37 cellular contexts compared by ENCODE assay signal in the genomic region with DNA sequence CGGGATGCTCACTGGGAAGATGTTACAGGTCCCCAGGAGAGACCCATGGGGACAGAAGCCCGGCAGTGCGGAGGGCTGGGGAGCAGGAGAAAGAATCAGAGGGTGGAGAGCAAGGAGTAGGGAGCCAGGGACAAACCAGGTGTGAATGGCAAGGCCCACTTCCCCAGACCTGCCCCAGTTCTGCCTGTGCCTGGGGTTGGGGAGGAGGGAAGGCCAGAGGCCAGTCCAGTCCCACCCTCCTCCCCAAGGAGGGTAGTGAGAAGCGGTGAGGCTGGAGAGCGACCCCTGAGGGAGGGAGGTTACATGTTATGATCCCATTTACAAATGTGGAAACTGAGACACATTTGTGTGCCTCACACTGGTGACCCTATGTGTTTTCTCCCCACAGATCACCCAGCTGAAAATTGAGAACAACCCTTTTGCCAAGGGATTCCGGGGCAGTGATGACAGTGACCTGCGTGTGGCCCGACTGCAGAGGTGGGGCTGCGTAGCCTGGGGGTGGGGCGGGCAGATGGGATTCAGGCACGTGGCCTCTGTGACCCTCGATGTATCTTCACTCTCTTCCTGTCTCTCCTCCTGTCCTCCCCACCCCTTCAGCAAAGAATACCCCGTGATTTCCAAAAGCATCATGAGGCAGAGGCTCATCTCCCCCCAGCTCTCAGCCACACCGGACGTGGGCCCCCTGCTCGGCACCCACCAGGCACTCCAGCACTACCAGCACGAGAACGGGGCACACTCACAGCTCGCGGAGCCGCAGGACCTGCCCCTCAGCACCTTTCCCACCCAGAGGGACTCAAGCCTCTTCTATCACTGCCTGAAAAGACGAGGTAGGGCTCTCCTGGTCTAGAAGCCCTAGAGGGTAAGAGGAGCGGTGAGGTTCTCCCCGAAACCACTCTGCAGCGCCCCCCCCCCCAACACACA. TPM values are rescaled to one million over a fixed set of nuclear protein-coding genes. Genes with fewer than 3 reads are reported as not detected.
"Had no signal": no experiment of that assay in that cellular context is flagged by ENCODE, and none has a peak within 500 bp of the region (broad histone marks: within the 10 kb centered on the region; RNA-seq: fewer than 3 reads in every experiment).

No MANE protein-coding gene starts in this region.

- H3K4me3 Mint-ChIP-seq: activated CD4-positive, alpha-beta memory T cell treated with anti-CD3 and anti-CD28 coated beads, Interleukin-2, amount 10 ng/mL, durations not matched to agents 7 days and 5 days; activated CD4-positive, alpha-beta T cell treated with anti-CD3 and anti-CD28 coated beads, Interleukin-2, amount 10 ng/mL, durations not matched to agents 24 days and 14 days; activated naive CD8-positive, alpha-beta T cell treated with anti-CD3 and anti-CD28 coated beads for 36 hours; brain; nephron; stimulated activated memory B cell treated with anti-CD40 and anti-IgM and Interleukin-4, amounts not matched to agents 10 μg/mL and 1 μg/mL and 100 μg/mL, for 72 hours; T-cell had no signal

- ATAC-seq: gastrocnemius medialis; sciatic nerve; stimulated activated memory B cell treated with anti-CD40 and anti-IgM and Interleukin-4, amounts not matched to agents 10 μg/mL and 1 μg/mL and 100 μg/mL, for 72 hours; T-cell had no signal

- DNase-seq: activated CD4-positive, alpha-beta memory T cell treated with anti-CD3 and anti-CD28 coated beads, Interleukin-2, amount 10 ng/mL, durations not matched to agents 7 days and 5 days; activated CD4-positive, alpha-beta T cell treated with anti-CD3 and anti-CD28 coated beads, Interleukin-2, amount 10 ng/mL, durations not matched to agents 24 days and 14 days; activated CD4-positive, CD25-positive, alpha-beta regulatory T cell; activated CD8-positive, alpha-beta memory T cell treated with anti-CD3 and anti-CD28 coated beads, Interleukin-2, amount 50 U/mL, for 48 hours; activated naive CD4-positive, alpha-beta T cell treated with Interleukin-2 at 50 U/mL for 16 hours; activated naive CD8-positive, alpha-beta T cell treated with anti-CD3 and anti-CD28 coated beads for 36 hours; activated T-cell treated with anti-CD3 and anti-CD28 coated beads, Interleukin-2, amount 50 U/mL, for 48 hours; adrenal gland; cerebellar nuclear complex; colonic mucosa; effector CD8-positive, alpha-beta T cell; gastrocnemius medialis; glutamatergic neuron; mesenchymal stem cell; mucosa of descending colon; retina; small intestine; stimulated activated CD4-positive, alpha-beta T cell treated with anti-CD3 and anti-CD28 coated beads, Interleukin-1b, Interleukin-23, amount 100 ng/mL, for 48 hours; stimulated activated CD4-positive, alpha-beta T cell treated with anti-CD3 and anti-CD28 coated beads, Interleukin-4, amount 100 ng/mL, for 4 hours; stimulated activated CD8-positive, alpha-beta memory T cell treated with anti-CD3 and anti-CD28 coated beads, Interleukin-4, amount 100 ng/mL, for 48 hours; stomach; T-cell had no signal

- FAIRE-seq: small intestine had no signal

- H3K4me3 ChIP-seq: adrenal gland, ascending aorta, cardiac muscle cell, colonic mucosa, gastrocnemius medialis, mucosa of descending colon, stomach, tibial artery had no signal

- H3K4me1 ChIP-seq: adrenal gland, ascending aorta, colonic mucosa, gastrocnemius medialis, stomach, tibial artery had no signal

- H3K27me3 ChIP-seq: ascending aorta, cardiac muscle cell, colonic mucosa had no signal

- H3K36me3 Mint-ChIP-seq: activated naive CD8-positive, alpha-beta T cell treated with anti-CD3 and anti-CD28 coated beads for 36 hours; brain; stimulated activated memory B cell treated with anti-CD40 and anti-IgM and Interleukin-4, amounts not matched to agents 10 μg/mL and 1 μg/mL and 100 μg/mL, for 72 hours; T-cell had no signal

- H3K27ac Mint-ChIP-seq: activated CD4-positive, alpha-beta memory T cell treated with anti-CD3 and anti-CD28 coated beads, Interleukin-2, amount 10 ng/mL, durations not matched to agents 7 days and 5 days; activated CD4-positive, alpha-beta T cell treated with anti-CD3 and anti-CD28 coated beads, Interleukin-2, amount 10 ng/mL, durations not matched to agents 24 days and 14 days; activated naive CD8-positive, alpha-beta T cell treated with anti-CD3 and anti-CD28 coated beads for 36 hours; activated T-helper 2 cell treated with anti-CD3 and anti-CD28 coated beads, Interferon-gamma antibody, Interleukin-2, Interleukin-4, amounts not matched to agents 10 μg/mL and 5 μg/mL and 100 μg/mL, durations not matched to agents 14 hours and 24 hours and 36 hours; nephron; progenitor cell of endocrine pancreas; stimulated activated memory B cell treated with anti-CD40 and anti-IgM and Interleukin-4, amounts not matched to agents 10 μg/mL and 1 μg/mL and 100 μg/mL, for 72 hours; T-cell had no signal

- H3K27ac ChIP-seq: adrenal gland, ascending aorta, cardiac muscle cell, colonic mucosa, gastrocnemius medialis, neutrophil, stomach, tibial artery had no signal

- H3K9me3 ChIP-seq: adrenal gland, ascending aorta, colonic mucosa, gastrocnemius medialis, mucosa of descending colon, neutrophil, stomach, tibial artery had no signal

- H3K9me3 Mint-ChIP-seq: activated CD4-positive, alpha-beta memory T cell treated with anti-CD3 and anti-CD28 coated beads, Interleukin-2, amount 10 ng/mL, durations not matched to agents 7 days and 5 days; activated CD4-positive, alpha-beta T cell treated with anti-CD3 and anti-CD28 coated beads, Interleukin-2, amount 10 ng/mL, durations not matched to agents 24 days and 14 days; activated naive CD8-positive, alpha-beta T cell treated with anti-CD3 and anti-CD28 coated beads for 36 hours; activated T-helper 2 cell treated with anti-CD3 and anti-CD28 coated beads, Interferon-gamma antibody, Interleukin-2, Interleukin-4, amounts not matched to agents 10 μg/mL and 5 μg/mL and 100 μg/mL, durations not matched to agents 14 hours and 24 hours and 36 hours; nephron; stimulated activated memory B cell treated with anti-CD40 and anti-IgM and Interleukin-4, amounts not matched to agents 10 μg/mL and 1 μg/mL and 100 μg/mL, for 72 hours; T-cell had no signal

- H3K36me3 ChIP-seq: adrenal gland, ascending aorta, cardiac muscle cell, colonic mucosa, gastrocnemius medialis, neutrophil, stomach, tibial artery had no signal

- H3K4me1 Mint-ChIP-seq: activated CD4-positive, alpha-beta memory T cell treated with anti-CD3 and anti-CD28 coated beads, Interleukin-2, amount 10 ng/mL, durations not matched to agents 7 days and 5 days; activated naive CD8-positive, alpha-beta T cell treated with anti-CD3 and anti-CD28 coated beads for 36 hours; stimulated activated memory B cell treated with anti-CD40 and anti-IgM and Interleukin-4, amounts not matched to agents 10 μg/mL and 1 μg/mL and 100 μg/mL, for 72 hours; T-cell had no signal

RNA-seq across cellular contexts. Expression of a gene that starts 27.5 kb away (rescaled TPM):
- total RNA-seq: activated CD4-positive, alpha-beta memory T cell treated with anti-CD3 and anti-CD28 coated beads, Interleukin-2, amount 10 ng/mL, durations not matched to agents 7 days and 5 days; activated CD4-positive, alpha-beta T cell treated with anti-CD3 and anti-CD28 coated beads, Interleukin-2, amount 10 ng/mL, durations not matched to agents 24 days and 14 days; activated naive CD8-positive, alpha-beta T cell treated with anti-CD3 and anti-CD28 coated beads for 36 hours; activated T-helper 2 cell treated with anti-CD3 and anti-CD28 coated beads, Interferon-gamma antibody, Interleukin-2, Interleukin-4, amounts not matched to agents 10 μg/mL and 5 μg/mL and 100 μg/mL, durations not matched to agents 14 hours and 24 hours and 36 hours; ascending aorta; colonic mucosa; dermis microvascular lymphatic vessel endothelial cell; epithelial cell of proximal tubule; gastrocnemius medialis; kidney epithelial cell; mucosa of descending colon; osteocyte; progenitor cell of endocrine pancreas; sciatic nerve; T-cell; ureter had no signal
- polyA plus RNA-seq: small intestine had no signal
